In the genomic region with DNA sequence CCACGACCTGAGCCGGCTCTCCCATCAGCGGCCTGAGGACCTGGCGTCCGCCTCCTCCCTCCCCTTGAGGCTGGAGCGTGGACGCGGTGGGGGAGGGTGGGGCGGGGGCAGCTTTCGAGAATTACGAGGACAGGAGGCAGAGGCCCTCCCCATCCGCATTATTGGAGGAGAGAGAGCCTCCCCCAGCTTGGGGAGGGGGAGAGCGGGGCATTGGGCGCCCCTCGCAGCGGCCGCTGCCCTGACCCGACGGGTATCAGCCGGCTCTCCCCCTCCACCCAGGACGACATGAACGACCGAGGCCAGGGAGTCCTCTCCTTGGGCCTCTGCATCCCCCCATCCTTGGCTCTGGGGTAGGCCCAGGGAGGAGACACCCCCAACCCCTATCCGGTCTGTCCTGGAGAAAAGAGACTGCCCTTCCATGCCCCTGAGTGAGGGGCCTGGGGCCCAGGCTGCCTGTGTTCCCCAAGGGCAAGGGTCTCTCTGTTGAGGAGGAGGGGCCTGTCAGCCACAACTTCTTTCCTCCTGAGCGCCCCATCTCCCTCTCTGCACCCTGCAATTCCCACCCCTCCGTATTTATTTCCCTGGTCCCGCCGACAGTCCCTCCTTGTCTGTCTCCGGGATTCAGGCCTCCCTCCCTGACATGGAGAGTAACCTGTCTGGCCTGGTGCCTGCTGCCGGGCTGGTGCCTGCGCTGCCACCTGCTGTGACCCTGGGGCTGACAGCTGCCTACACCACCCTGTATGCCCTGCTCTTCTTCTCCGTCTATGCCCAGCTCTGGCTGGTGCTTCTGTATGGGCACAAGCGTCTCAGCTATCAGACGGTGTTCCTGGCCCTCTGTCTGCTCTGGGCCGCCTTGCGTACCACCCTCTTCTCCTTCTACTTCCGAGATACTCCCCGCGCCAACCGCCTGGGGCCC, we compare ENCODE assay signal across 6 cellular contexts. TPM values are rescaled to one million over a fixed set of nuclear protein-coding genes. Genes with fewer than 3 reads are reported as not detected.
A peak's percentile ranks its signal among the peaks of the same experiment; 100 is the strongest.
DNase-seq lines count a peak whose midpoint lies in the region; ATAC-seq and TF ChIP-seq lines count a peak whose summit lies in the region.

No MANE protein-coding gene starts in this region.

- peak overlapping the region; percentile 95 for H2AFZ ChIP-seq in Loucy (ENCODE audit: low read length)

- peaks cover 0 to 2% (median 0%) of the 10 kb centered on the region in 5 donors for H3K9me3 Mint-ChIP-seq in CD8-positive, alpha-beta memory T cell
- H3K9me3 Mint-ChIP-seq in brain, result peaks cover 0 to 3% (median 0%) of the 10 kb centered on the region in 5 experiments
- no peaks in the 10 kb centered on the region for H3K9me3 Mint-ChIP-seq in nephron

- H3K9me3 ChIP-seq in CD8-positive, alpha-beta memory T cell (ENCODE audit: low read length), result no peaks in the 10 kb centered on the region
- H3K9me3 ChIP-seq in Loucy (ENCODE audit: insufficient read depth, low read depth, low read length), result no peaks in the 10 kb centered on the region

- peak overlapping the region; percentile 96 for H3K4me2 ChIP-seq in Loucy (ENCODE audit: low read depth, low read length, poor library complexity, severe bottlenecking)

- H3F3A ChIP-seq in Loucy (ENCODE audit: low read depth), result no peaks in the 10 kb centered on the region

- H3K4me3 Mint-ChIP-seq in CD8-positive, alpha-beta memory T cell, result peak overlapping the region; percentile 69 to 98 (median 77)
- peak overlapping the region; percentile 87 to 92 (median 89) for H3K4me3 Mint-ChIP-seq in brain
- peak overlapping the region; percentile 90 to 93 (median 92) for H3K4me3 Mint-ChIP-seq in nephron

- ATAC-seq in GM21619 (IDR thresholded peaks at IDR 0.05; ENCODE audit: unreplicated experiment) (no peak), HG02623 (IDR thresholded peaks at IDR 0.05; ENCODE audit: unreplicated experiment) (no peak)

- H3K36me3 Mint-ChIP-seq in CD8-positive, alpha-beta memory T cell, result peaks cover 0 to 15% (median 0%) of the 10 kb centered on the region in 3 donors
- peaks cover 22% of the 10 kb centered on the region for H3K36me3 Mint-ChIP-seq in brain
- H3K36me3 Mint-ChIP-seq in nephron (ENCODE audit: low read depth), result peaks cover 20% of the 10 kb centered on the region

- no peak for DNase-seq in CD8-positive, alpha-beta memory T cell

- no peaks in the 10 kb centered on the region for H4K20me1 ChIP-seq in Loucy (ENCODE audit: insufficient read depth, low read length, poor library complexity, severe bottlenecking)

- peaks cover 22% of the 10 kb centered on the region for H3K4me1 ChIP-seq in CD8-positive, alpha-beta memory T cell (ENCODE audit: insufficient read depth, low read length)
- peaks cover 8% of the 10 kb centered on the region for H3K4me1 ChIP-seq in Loucy (ENCODE audit: insufficient read depth, low read length, poor library complexity, severe bottlenecking)

- H3K9ac ChIP-seq in Loucy (ENCODE audit: low read depth, low read length, poor library complexity, severe bottlenecking), result peak overlapping the region; percentile 87

- POLR2A ChIA-PET in CD8-positive, alpha-beta memory T cell (lab: Charles Lee), result interaction anchor here (0.6 to 4.3 kb wide), 5 partner anchors 9 to 62 kb away, joined by 3 to 68 read pairs (median 7); a partner anchor contains a TSS

- no peaks in the 10 kb centered on the region for H3K9me2 ChIP-seq in Loucy (replicated peaks; ENCODE audit: low read depth, low read length)

- H3K27ac ChIP-seq in CD8-positive, alpha-beta memory T cell (ENCODE audit: low read depth, low read length), result peak overlapping the region; percentile 100

- peaks cover 10% of the 10 kb centered on the region; the same call in 1 of the 2 replicates for H3K79me2 ChIP-seq in Loucy (ENCODE audit: insufficient read depth, low read length)

- CTCF ChIA-PET in CD8-positive, alpha-beta memory T cell (lab: Charles Lee), result interaction anchor here (0.9 to 7.8 kb wide), 4 partner anchors 14 to 82 kb away, joined by 3 to 73 read pairs (median 10); a partner anchor contains a TSS

- H3K27me3 ChIP-seq in CD8-positive, alpha-beta memory T cell (ENCODE audit: insufficient read depth, low read length, poor library complexity, severe bottlenecking), result peaks cover 10% of the 10 kb centered on the region
- H3K27me3 ChIP-seq in Loucy (ENCODE audit: insufficient read depth, low read length, poor library complexity, severe bottlenecking), result no peaks in the 10 kb centered on the region

- peaks cover 8 to 10% of the 10 kb centered on the region in 2 donors for H3K27me3 Mint-ChIP-seq in CD8-positive, alpha-beta memory T cell
- H3K27me3 Mint-ChIP-seq in brain (peaks cover 27% of the 10 kb centered on the region), nephron (ENCODE audit: low read depth) (peaks cover 32% of the 10 kb centered on the region)

- TF ChIP-seq CTCF in Loucy (conservative IDR thresholded peaks at IDR 0.05; ENCODE audit: low read length) (peak; percentile 60), brain (conservative IDR thresholded peaks at IDR 0.05) (no peak), nephron (IDR thresholded peaks at IDR 0.05; ENCODE audit: unreplicated experiment in 3 of 3) (no peak)

- H3K4me3 ChIP-seq in CD8-positive, alpha-beta memory T cell (ENCODE audit: low read length), result peak overlapping the region; percentile 100
- H3K4me3 ChIP-seq in Loucy (ENCODE audit: low read length, poor library complexity, severe bottlenecking), result peak overlapping the region; percentile 99

- H3K36me3 ChIP-seq in CD8-positive, alpha-beta memory T cell (ENCODE audit: insufficient read depth, low read length), result no peaks in the 10 kb centered on the region
- H3K36me3 ChIP-seq in Loucy (ENCODE audit: insufficient read depth, low read length), result no peaks in the 10 kb centered on the region

- H3K4me1 Mint-ChIP-seq in CD8-positive, alpha-beta memory T cell, result peaks cover 16 to 33% (median 19%) of the 10 kb centered on the region in 3 donors
- H3K4me1 Mint-ChIP-seq in brain (peaks cover 50% of the 10 kb centered on the region), nephron (peaks cover 12% of the 10 kb centered on the region)

- H3K27ac Mint-ChIP-seq in CD8-positive, alpha-beta memory T cell, result peak overlapping the region; percentile 61 to 100 (median 92)
- peak overlapping the region; percentile 77 to 91 (median 84) for H3K27ac Mint-ChIP-seq in brain
- H3K27ac Mint-ChIP-seq in nephron, result peak overlapping the region; percentile 54 to 89 (median 82)

RNA-seq across cellular contexts. Expression of a gene that starts 0.5 kb away (rescaled TPM):
- total RNA-seq in CD8-positive, alpha-beta memory T cell, result 10 to 100 TPM; 64.2 to 65.0 TPM
- 9.1 TPM for polyA plus RNA-seq in CD8-positive, alpha-beta memory T cell
- 99.1 TPM for polyA plus RNA-seq in brain (ENCODE audit: insufficient read depth, low read depth, low replicate concordance)

RNA-seq across cellular contexts. Expression of a gene that starts 1.7 kb away (rescaled TPM):
- total RNA-seq in CD8-positive, alpha-beta memory T cell, result 10 to 100 TPM; 40.4 to 40.9 TPM
- polyA plus RNA-seq in CD8-positive, alpha-beta memory T cell, result 56.5 TPM
- 196 TPM for polyA plus RNA-seq in brain (ENCODE audit: insufficient read depth, low read depth, low replicate concordance)

RNA-seq across cellular contexts. Expression of a gene that starts 5.0 kb away (rescaled TPM):
- not detected for total RNA-seq in CD8-positive, alpha-beta memory T cell
- polyA plus RNA-seq in CD8-positive, alpha-beta memory T cell, result not detected
- polyA plus RNA-seq in brain (ENCODE audit: insufficient read depth, low read depth, low replicate concordance), result 3.4 TPM

RNA-seq across cellular contexts. Expression of a gene that starts 14.0 kb away (rescaled TPM):
- total RNA-seq in CD8-positive, alpha-beta memory T cell, result not detected
- not detected for polyA plus RNA-seq in CD8-positive, alpha-beta memory T cell
- polyA plus RNA-seq in brain (ENCODE audit: insufficient read depth, low read depth, low replicate concordance), result not detected

RNA-seq across cellular contexts. Expression of a gene that starts 19.2 kb away (rescaled TPM):
- 10 to 100 TPM; 52.2 to 54.3 TPM for total RNA-seq in CD8-positive, alpha-beta memory T cell
- 11.9 TPM for polyA plus RNA-seq in CD8-positive, alpha-beta memory T cell
- 33.1 TPM for polyA plus RNA-seq in brain (ENCODE audit: insufficient read depth, low read depth, low replicate concordance)
